ENCODE assay signal across 13 cellular contexts in genomic region chr2:143802871-143803650, GRCh38.
A peak's percentile ranks its signal among the peaks of the same experiment; 100 is the strongest.
DNase-seq lines count a peak whose midpoint lies in the region; ATAC-seq, FAIRE-seq and TF ChIP-seq lines count a peak whose summit lies in the region.
"Had no signal": no experiment of that assay in that cellular context is flagged by ENCODE, and none has a peak within 500 bp of the region (broad histone marks: within the 10 kb centered on the region; RNA-seq: fewer than 3 reads in every experiment).

No MANE protein-coding gene starts in this region.

- H3K9ac ChIP-seq in OCI-LY1 (ENCODE audit: low read length): no peak overlapping the region

- peaks cover 0 to 4% of the 10 kb centered on the region in 2 donors for H3K36me3 Mint-ChIP-seq in CD4-positive, alpha-beta memory T cell
- H3K36me3 Mint-ChIP-seq: CD14-positive monocyte had no signal

- POLR2A ChIA-PET in CD4-positive, alpha-beta memory T cell (lab: Charles Lee; ENCODE audit: partially characterized antibody): no interaction called here

- H3K9me3 ChIP-seq in CD4-positive, alpha-beta memory T cell (ENCODE audit: control insufficient read depth in 1 of 2, low read length in 2 of 2): no peaks in the 10 kb centered on the region
- H3K9me3 ChIP-seq in OCI-LY1 (ENCODE audit: low read length): no peaks in the 10 kb centered on the region

- peak in 1 of 5 donors; percentile 0 for DNase-seq in CD4-positive, alpha-beta memory T cell
- peak; percentile 28 for DNase-seq in GM19239 (ENCODE audit: insufficient read length, low spot score)
- DNase-seq in NCI-H1105 (lab: John Stamatoyannopoulos, UW): no peak
- DNase-seq in DMS79 (lab: John Stamatoyannopoulos, UW): no peak
- DNase-seq in SW 1271 (lab: John Stamatoyannopoulos, UW): no peak
- no peak for DNase-seq in omental fat pad (ENCODE audit: low spot score)
- DNase-seq: effector CD8-positive, alpha-beta T cell; left cardiac atrium had no signal

- CTCF ChIA-PET in CD4-positive, alpha-beta memory T cell (lab: Charles Lee; ENCODE audit: partially characterized antibody): interaction anchor here (0.6 kb wide), 1 partner anchor 10 kb away, joined by 3 read pairs; no protein-coding TSS in a partner anchor

- no peaks in the 10 kb centered on the region for H3K9me2 ChIP-seq in OCI-LY1 (ENCODE audit: low read depth, low read length)

- H3K27me3 Mint-ChIP-seq in CD4-positive, alpha-beta memory T cell: peaks cover 0 to 8% of the 10 kb centered on the region in 2 donors

- H3K27ac ChIP-seq in CD4-positive, alpha-beta memory T cell (ENCODE audit: low read depth, low read length): no peak overlapping the region
- no peak overlapping the region for H3K27ac ChIP-seq in OCI-LY1 (ENCODE audit: low read depth, low read length, poor library complexity, severe bottlenecking)

- no peak overlapping the region for H3K4me3 ChIP-seq in CD4-positive, alpha-beta memory T cell (ENCODE audit: low read length in 2 of 2)
- H3K4me3 ChIP-seq in OCI-LY1 (ENCODE audit: low read depth, low read length, poor library complexity, severe bottlenecking): no peak overlapping the region

- H3K79me2 ChIP-seq in OCI-LY1 (ENCODE audit: insufficient read depth, low read length): no peaks in the 10 kb centered on the region

- no peak overlapping the region for H3K27ac Mint-ChIP-seq in CD4-positive, alpha-beta memory T cell
- H3K27ac Mint-ChIP-seq: CD14-positive monocyte had no signal

- H3F3A ChIP-seq in OCI-LY1 (ENCODE audit: insufficient read depth, low read length): no peaks in the 10 kb centered on the region

- intact Hi-C loops in CD4-positive, alpha-beta memory T cell (cut with micrococcal nuclease): no loop called here

- H3K4me1 ChIP-seq in CD4-positive, alpha-beta memory T cell (ENCODE audit: insufficient read depth, low read length): no peaks in the 10 kb centered on the region
- peaks cover 11% of the 10 kb centered on the region for H3K4me1 ChIP-seq in OCI-LY1 (ENCODE audit: insufficient read depth, low read length, severe bottlenecking)

- peak; percentile 90 for FAIRE-seq in GM19239 (lab: Jason Lieb, UNC)
- FAIRE-seq: HTR-8/SVneo had no signal

- H3K4me3 Mint-ChIP-seq in CD4-positive, alpha-beta memory T cell: peak overlapping the region in 5 of 8 donors; percentile 52 to 81 (median 57)
- H3K4me3 Mint-ChIP-seq: CD14-positive monocyte had no signal

- peak overlapping the region; percentile 99 for H2AFZ ChIP-seq in OCI-LY1 (ENCODE audit: low read length)

- H3K4me1 Mint-ChIP-seq in CD4-positive, alpha-beta memory T cell: peaks cover 7 to 10% (median 8%) of the 10 kb centered on the region in 4 donors

- ATAC-seq in HG02870 (IDR thresholded peaks at IDR 0.05; ENCODE audit: unreplicated experiment): peak; percentile 79
- no peak for ATAC-seq in omental fat pad (ENCODE audit: low FRiP score)
- ATAC-seq: left cardiac atrium, Panc1 had no signal

- H3K27me3 ChIP-seq in CD4-positive, alpha-beta memory T cell (ENCODE audit: insufficient read depth, low read length): no peaks in the 10 kb centered on the region
- no peaks in the 10 kb centered on the region for H3K27me3 ChIP-seq in OCI-LY1 (ENCODE audit: insufficient read depth, low read length)

- H3K36me3 ChIP-seq in CD4-positive, alpha-beta memory T cell (ENCODE audit: insufficient read depth, low read length): no peaks in the 10 kb centered on the region
- H3K36me3 ChIP-seq in OCI-LY1 (ENCODE audit: insufficient read depth, low read length): no peaks in the 10 kb centered on the region

- no peaks in the 10 kb centered on the region for H4K20me1 ChIP-seq in OCI-LY1 (ENCODE audit: insufficient read depth, low read length)

- H3K9me3 Mint-ChIP-seq in CD4-positive, alpha-beta memory T cell: peaks cover 0 to 3% (median 0%) of the 10 kb centered on the region in 8 donors

- TF ChIP-seq CTCF in OCI-LY1 (IDR thresholded peaks at IDR 0.05; ENCODE audit: low read length): no peak
- TF ChIP-seq CTCF in omental fat pad (IDR thresholded peaks at IDR 0.05): no peak

- peak overlapping the region; percentile 31 for H3K4me2 ChIP-seq in OCI-LY1 (ENCODE audit: low read length)
